ENCODE assay signal across 9 cellular contexts in genomic region chr2:98727369-98727749, GRCh38. TPM values are rescaled to one million over a fixed set of nuclear protein-coding genes. Genes with fewer than 3 reads are reported as not detected.
DNase-seq lines count a peak whose midpoint lies in the region; TF ChIP-seq lines count a peak whose summit lies in the region.
"Had no signal": no experiment of that assay in that cellular context is flagged by ENCODE, and none has a peak within 500 bp of the region (broad histone marks: within the 10 kb centered on the region; RNA-seq: fewer than 3 reads in every experiment).

No MANE protein-coding gene starts in this region.

- TF ChIP-seq RAD21 in Ishikawa (IDR thresholded peaks at IDR 0.05; ENCODE audit: low read depth), result no peak

- H2AFZ ChIP-seq in parathyroid adenoma, result no peak overlapping the region

- DNase-seq in DMS53 (lab: John Stamatoyannopoulos, UW) (peak; percentile 68), DMS53 treated with DMSO at 0.1 percent for 48 hours (lab: John Stamatoyannopoulos, UW; ENCODE audit: unreplicated experiment) (no peak), colonic mucosa (peak; percentile 51), middle frontal gyrus (ENCODE audit: extremely low spot score, low spot score) (no peak), kidney glomerular epithelial cell (lab: John Stamatoyannopoulos, UW) (no peak)
- DNase-seq in stimulated activated CD8-positive, alpha-beta memory T cell treated with anti-CD3 and anti-CD28 coated beads, Interleukin-4, amount 100 ng/mL, for 48 hours, result no peak
- DNase-seq: adrenal gland had no signal

- H3K27me3 ChIP-seq in colonic mucosa (no peaks in the 10 kb centered on the region), parathyroid adenoma (ENCODE audit: control insufficient read depth, insufficient read depth, low read length) (no peaks in the 10 kb centered on the region)
- H3K27me3 ChIP-seq: adrenal gland had no signal

- H3K4me2 ChIP-seq in parathyroid adenoma (ENCODE audit: low read length), result no peak overlapping the region

- H3K9me3 ChIP-seq in colonic mucosa (no peaks in the 10 kb centered on the region), parathyroid adenoma (ENCODE audit: control insufficient read depth, low read length) (no peaks in the 10 kb centered on the region)
- H3K9me3 ChIP-seq: adrenal gland had no signal

- H3K4me3 ChIP-seq in colonic mucosa (no peak overlapping the region), parathyroid adenoma (ENCODE audit: low read depth, low read length) (no peak overlapping the region)
- H3K4me3 ChIP-seq: adrenal gland had no signal

- H3K36me3 ChIP-seq in colonic mucosa (no peaks in the 10 kb centered on the region), parathyroid adenoma (ENCODE audit: control insufficient read depth, insufficient read depth, low read length) (no peaks in the 10 kb centered on the region)
- H3K36me3 ChIP-seq: adrenal gland had no signal

- peak overlapping the region; percentile 27 to 56 for H3K9ac ChIP-seq in colonic mucosa (ENCODE audit: low read depth in 2 of 2, low read length in 2 of 2)
- H3K9ac ChIP-seq in parathyroid adenoma, result no peak overlapping the region

- H3K27ac ChIP-seq in colonic mucosa, result peak overlapping the region; percentile 65
- peak overlapping the region; percentile 17 for H3K27ac ChIP-seq in parathyroid adenoma

- TF ChIP-seq CTCF in colonic mucosa (IDR thresholded peaks at IDR 0.05) (no peak), parathyroid adenoma (IDR thresholded peaks at IDR 0.05) (no peak)

- intact Hi-C loops in colonic mucosa (cut with DNase I), result loop anchor here (10.0 kb wide), 1 partner anchor 73 kb away; no protein-coding TSS in a partner anchor

- H3K79me2 ChIP-seq in parathyroid adenoma, result peaks cover 36% of the 10 kb centered on the region

- TF ChIP-seq EP300 in Ishikawa (IDR thresholded peaks at IDR 0.05; ENCODE audit: borderline replicate concordance), result no peak

- peaks cover 6% of the 10 kb centered on the region for H3K4me1 ChIP-seq in colonic mucosa
- H3K4me1 ChIP-seq in parathyroid adenoma, result peaks cover 29% of the 10 kb centered on the region

TF ChIP-seq in Ishikawa, 13 proteins besides CTCF, POLR2A, EP300 and RAD21:
- TF ChIP-seq EGR1 (IDR thresholded peaks at IDR 0.05), result no peak
- peak; percentile 40; the same call in 1 of the 2 replicates for TF ChIP-seq NFIC (IDR thresholded peaks at IDR 0.05)
- TF ChIP-seq FOXM1 (IDR thresholded peaks at IDR 0.05; ENCODE audit: borderline replicate concordance, low read depth), result no peak
- TF ChIP-seq MAX (IDR thresholded peaks at IDR 0.05), result no peak
TF ChIP-seq in Ishikawa: peak in this region for 1.

RNA-seq across cellular contexts. Expression of gene MGAT4A, which starts 3.6 kb away (rescaled TPM):
- 100 to 1,000 TPM; 103 to 125 TPM for total RNA-seq in colonic mucosa

Comparison
In these comparisons a context has a peak if more than half of its experiments do, and no peak if none do; other contexts are left out.
1. DNase-seq: peak in DMS53 (single experiment) and colonic mucosa (single experiment); none in DMS53 treated with DMSO at 0.1 percent for 48 hours (single experiment), middle frontal gyrus (single experiment), kidney glomerular epithelial cell (single experiment) and stimulated activated CD8-positive, alpha-beta memory T cell treated with anti-CD3 and anti-CD28 coated beads, Interleukin-4, amount 100 ng/mL, for 48 hours (single experiment).